In the genomic region with DNA sequence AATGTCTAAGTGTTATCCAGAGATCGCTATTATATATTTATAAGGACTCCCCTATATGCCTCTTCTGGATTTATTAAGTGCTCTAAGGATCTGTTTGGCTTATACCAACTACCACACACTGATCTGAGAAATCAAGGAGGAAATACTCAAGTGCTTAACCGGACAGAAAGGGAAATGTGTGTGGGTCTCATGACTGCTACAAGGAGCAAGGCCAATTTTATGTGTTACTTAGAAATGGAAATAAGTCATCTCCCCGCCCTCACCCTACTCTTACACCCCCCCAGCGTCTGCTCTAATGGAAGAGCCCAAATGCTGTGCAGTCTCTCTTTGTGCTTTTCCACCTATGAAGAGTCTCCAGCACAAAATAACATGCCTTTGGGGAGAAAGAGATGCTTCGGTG, we compare ENCODE assay signal across 1 cellular context.
TF ChIP-seq lines count a peak whose summit lies in the region.

No MANE protein-coding gene starts in this region.

TF ChIP-seq in HEK293, 187 proteins besides CTCF, POLR2A, EP300 and RAD21:
- TF ChIP-seq, protein P1, sequence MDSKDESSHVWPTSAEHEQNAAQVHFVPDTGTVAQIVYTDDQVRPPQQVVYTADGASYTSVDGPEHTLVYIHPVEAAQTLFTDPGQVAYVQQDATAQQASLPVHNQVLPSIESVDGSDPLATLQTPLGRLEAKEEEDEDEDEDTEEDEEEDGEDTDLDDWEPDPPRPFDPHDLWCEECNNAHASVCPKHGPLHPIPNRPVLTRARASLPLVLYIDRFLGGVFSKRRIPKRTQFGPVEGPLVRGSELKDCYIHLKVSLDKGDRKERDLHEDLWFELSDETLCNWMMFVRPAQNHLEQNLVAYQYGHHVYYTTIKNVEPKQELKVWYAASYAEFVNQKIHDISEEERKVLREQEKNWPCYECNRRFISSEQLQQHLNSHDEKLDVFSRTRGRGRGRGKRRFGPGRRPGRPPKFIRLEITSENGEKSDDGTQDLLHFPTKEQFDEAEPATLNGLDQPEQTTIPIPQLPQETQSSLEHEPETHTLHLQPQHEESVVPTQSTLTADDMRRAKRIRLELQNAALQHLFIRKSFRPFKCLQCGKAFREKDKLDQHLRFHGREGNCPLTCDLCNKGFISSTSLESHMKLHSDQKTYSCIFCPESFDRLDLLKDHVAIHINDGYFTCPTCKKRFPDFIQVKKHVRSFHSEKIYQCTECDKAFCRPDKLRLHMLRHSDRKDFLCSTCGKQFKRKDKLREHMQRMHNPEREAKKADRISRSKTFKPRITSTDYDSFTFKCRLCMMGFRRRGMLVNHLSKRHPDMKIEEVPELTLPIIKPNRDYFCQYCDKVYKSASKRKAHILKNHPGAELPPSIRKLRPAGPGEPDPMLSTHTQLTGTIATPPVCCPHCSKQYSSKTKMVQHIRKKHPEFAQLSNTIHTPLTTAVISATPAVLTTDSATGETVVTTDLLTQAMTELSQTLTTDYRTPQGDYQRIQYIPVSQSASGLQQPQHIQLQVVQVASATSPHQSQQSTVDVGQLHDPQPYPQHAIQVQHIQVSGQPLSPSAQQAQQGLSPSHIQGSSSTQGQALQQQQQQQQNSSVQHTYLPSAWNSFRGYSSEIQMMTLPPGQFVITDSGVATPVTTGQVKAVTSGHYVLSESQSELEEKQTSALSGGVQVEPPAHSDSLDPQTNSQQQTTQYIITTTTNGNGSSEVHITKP (tag by site-specific recombination; IDR thresholded peaks at IDR 0.05), result peak; percentile 74
- no peak for TF ChIP-seq ZNF114 (tag by site-specific recombination; IDR thresholded peaks at IDR 0.05)
- TF ChIP-seq, protein P2, sequence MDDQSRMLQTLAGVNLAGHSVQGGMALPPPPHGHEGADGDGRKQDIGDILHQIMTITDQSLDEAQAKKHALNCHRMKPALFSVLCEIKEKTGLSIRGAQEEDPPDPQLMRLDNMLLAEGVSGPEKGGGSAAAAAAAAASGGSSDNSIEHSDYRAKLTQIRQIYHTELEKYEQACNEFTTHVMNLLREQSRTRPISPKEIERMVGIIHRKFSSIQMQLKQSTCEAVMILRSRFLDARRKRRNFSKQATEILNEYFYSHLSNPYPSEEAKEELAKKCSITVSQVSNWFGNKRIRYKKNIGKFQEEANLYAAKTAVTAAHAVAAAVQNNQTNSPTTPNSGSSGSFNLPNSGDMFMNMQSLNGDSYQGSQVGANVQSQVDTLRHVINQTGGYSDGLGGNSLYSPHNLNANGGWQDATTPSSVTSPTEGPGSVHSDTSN (CRISPR knock-in tag; IDR thresholded peaks at IDR 0.05), result no peak
- TF ChIP-seq ZNF768 (tag by site-specific recombination; IDR thresholded peaks at IDR 0.05), result no peak
